2 cellular contexts compared by ENCODE assay signal in the genomic region with DNA sequence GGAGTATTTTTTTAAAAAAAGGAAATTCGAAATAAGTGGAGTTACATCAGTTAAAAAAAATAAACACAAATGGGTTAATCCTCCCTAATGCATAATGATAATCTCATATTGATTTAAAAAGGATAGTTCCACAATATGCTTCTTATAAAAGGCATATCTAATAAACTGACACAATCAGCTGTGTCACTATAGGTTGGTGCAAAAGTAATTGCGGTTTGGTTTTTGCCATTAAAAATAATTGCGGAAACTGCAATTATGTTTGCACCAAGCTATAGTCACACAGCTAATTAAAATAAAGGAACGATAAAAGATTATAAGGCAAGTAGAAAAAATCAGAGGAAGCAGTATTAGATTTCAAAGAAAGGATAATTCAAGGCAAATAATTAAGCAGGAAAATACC.
TF ChIP-seq lines count a peak whose summit lies in the region.

No MANE protein-coding gene starts in this region.

TF ChIP-seq in HepG2, 621 proteins besides CTCF, POLR2A, EP300 and RAD21:
- TF ChIP-seq, protein P1, sequence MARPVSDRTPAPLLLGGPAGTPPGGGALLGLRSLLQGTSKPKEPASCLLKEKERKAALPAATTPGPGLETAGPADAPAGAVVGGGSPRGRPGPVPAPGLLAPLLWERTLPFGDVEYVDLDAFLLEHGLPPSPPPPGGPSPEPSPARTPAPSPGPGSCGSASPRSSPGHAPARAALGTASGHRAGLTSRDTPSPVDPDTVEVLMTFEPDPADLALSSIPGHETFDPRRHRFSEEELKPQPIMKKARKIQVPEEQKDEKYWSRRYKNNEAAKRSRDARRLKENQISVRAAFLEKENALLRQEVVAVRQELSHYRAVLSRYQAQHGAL (CRISPR knock-in tag; IDR thresholded peaks at IDR 0.05; ENCODE audit: not compliant biosample characterization) = no peak
- TF ChIP-seq, protein P2, sequence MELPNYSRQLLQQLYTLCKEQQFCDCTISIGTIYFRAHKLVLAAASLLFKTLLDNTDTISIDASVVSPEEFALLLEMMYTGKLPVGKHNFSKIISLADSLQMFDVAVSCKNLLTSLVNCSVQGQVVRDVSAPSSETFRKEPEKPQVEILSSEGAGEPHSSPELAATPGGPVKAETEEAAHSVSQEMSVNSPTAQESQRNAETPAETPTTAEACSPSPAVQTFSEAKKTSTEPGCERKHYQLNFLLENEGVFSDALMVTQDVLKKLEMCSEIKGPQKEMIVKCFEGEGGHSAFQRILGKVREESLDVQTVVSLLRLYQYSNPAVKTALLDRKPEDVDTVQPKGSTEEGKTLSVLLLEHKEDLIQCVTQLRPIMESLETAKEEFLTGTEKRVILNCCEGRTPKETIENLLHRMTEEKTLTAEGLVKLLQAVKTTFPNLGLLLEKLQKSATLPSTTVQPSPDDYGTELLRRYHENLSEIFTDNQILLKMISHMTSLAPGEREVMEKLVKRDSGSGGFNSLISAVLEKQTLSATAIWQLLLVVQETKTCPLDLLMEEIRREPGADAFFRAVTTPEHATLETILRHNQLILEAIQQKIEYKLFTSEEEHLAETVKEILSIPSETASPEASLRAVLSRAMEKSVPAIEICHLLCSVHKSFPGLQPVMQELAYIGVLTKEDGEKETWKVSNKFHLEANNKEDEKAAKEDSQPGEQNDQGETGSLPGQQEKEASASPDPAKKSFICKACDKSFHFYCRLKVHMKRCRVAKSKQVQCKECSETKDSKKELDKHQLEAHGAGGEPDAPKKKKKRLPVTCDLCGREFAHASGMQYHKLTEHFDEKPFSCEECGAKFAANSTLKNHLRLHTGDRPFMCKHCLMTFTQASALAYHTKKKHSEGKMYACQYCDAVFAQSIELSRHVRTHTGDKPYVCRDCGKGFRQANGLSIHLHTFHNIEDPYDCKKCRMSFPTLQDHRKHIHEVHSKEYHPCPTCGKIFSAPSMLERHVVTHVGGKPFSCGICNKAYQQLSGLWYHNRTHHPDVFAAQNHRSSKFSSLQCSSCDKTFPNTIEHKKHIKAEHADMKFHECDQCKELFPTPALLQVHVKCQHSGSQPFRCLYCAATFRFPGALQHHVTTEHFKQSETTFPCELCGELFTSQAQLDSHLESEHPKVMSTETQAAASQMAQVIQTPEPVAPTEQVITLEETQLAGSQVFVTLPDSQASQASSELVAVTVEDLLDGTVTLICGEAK (IDR thresholded peaks at IDR 0.05) = peak; percentile 79
- TF ChIP-seq, protein P2 (CRISPR knock-in tag; IDR thresholded peaks at IDR 0.05) = no peak

TF ChIP-seq in HEK293T, 16 proteins besides CTCF, POLR2A, EP300 and RAD21:
- TF ChIP-seq CTBP1 (IDR thresholded peaks at IDR 0.05; ENCODE audit: borderline replicate concordance) (no peak), ELF4 (IDR thresholded peaks at IDR 0.05) (peak; percentile 67; the same call in 1 of the 2 replicates), SP1 (IDR thresholded peaks at IDR 0.05) (no peak)
TF ChIP-seq in HEK293T: peak in this region for 1.
